In genomic region chr1:40041466-40041838, GRCh38 we compare ENCODE assay signal across 7 cellular contexts. TPM values are rescaled to one million over a fixed set of nuclear protein-coding genes. Genes with fewer than 3 reads are reported as not detected.
DNase-seq lines count a peak whose midpoint lies in the region; ATAC-seq and TF ChIP-seq lines count a peak whose summit lies in the region.

No MANE protein-coding gene starts in this region.

- ATAC-seq in activated CD8-positive, alpha-beta T cell treated with anti-CD3 and anti-CD28 coated beads, Interleukin-2, amount 10 ng/mL, durations not matched to agents 7 days and 5 days = no peak
- ATAC-seq in stimulated activated memory B cell treated with anti-CD40 and anti-IgM and Interleukin-4, amounts not matched to agents 10 μg/mL and 1 μg/mL and 100 μg/mL, for 72 hours = no peak
- no peak for ATAC-seq in GM18520 (IDR thresholded peaks at IDR 0.05; ENCODE audit: unreplicated experiment)

- H3K36me3 Mint-ChIP-seq in activated CD8-positive, alpha-beta T cell treated with anti-CD3 and anti-CD28 coated beads, Interleukin-2, amount 10 ng/mL, durations not matched to agents 7 days and 5 days (ENCODE audit: low read depth) = peaks cover 66% of the 10 kb centered on the region
- H3K36me3 Mint-ChIP-seq in stimulated activated memory B cell treated with anti-CD40 and anti-IgM and Interleukin-4, amounts not matched to agents 10 μg/mL and 1 μg/mL and 100 μg/mL, for 72 hours = peaks cover 24% of the 10 kb centered on the region

- H3K27me3 Mint-ChIP-seq in activated CD8-positive, alpha-beta T cell treated with anti-CD3 and anti-CD28 coated beads, Interleukin-2, amount 10 ng/mL, durations not matched to agents 7 days and 5 days (ENCODE audit: low read depth) = no peaks in the 10 kb centered on the region
- H3K27me3 Mint-ChIP-seq in stimulated activated memory B cell treated with anti-CD40 and anti-IgM and Interleukin-4, amounts not matched to agents 10 μg/mL and 1 μg/mL and 100 μg/mL, for 72 hours = no peaks in the 10 kb centered on the region

- H3K9me3 Mint-ChIP-seq in activated CD8-positive, alpha-beta T cell treated with anti-CD3 and anti-CD28 coated beads, Interleukin-2, amount 10 ng/mL, durations not matched to agents 7 days and 5 days (ENCODE audit: insufficient read depth) = no peaks in the 10 kb centered on the region
- H3K9me3 Mint-ChIP-seq in stimulated activated memory B cell treated with anti-CD40 and anti-IgM and Interleukin-4, amounts not matched to agents 10 μg/mL and 1 μg/mL and 100 μg/mL, for 72 hours = no peaks in the 10 kb centered on the region

- POLR2A ChIA-PET in activated CD8-positive, alpha-beta T cell treated with anti-CD3 and anti-CD28 coated beads, Interleukin-2, amount 10 ng/mL, durations not matched to agents 7 days and 5 days (lab: Charles Lee) = interaction anchor here (0.7 to 4.7 kb wide), 5 partner anchors 8 to 342 kb away, joined by 3 to 47 read pairs (median 12); no protein-coding TSS in a partner anchor

- no peaks in the 10 kb centered on the region for H3K27me3 ChIP-seq in HL-60 (ENCODE audit: insufficient read depth, poor library complexity, severe bottlenecking)

- peak overlapping the region; percentile 99 for H3K27ac Mint-ChIP-seq in activated CD8-positive, alpha-beta T cell treated with anti-CD3 and anti-CD28 coated beads, Interleukin-2, amount 10 ng/mL, durations not matched to agents 7 days and 5 days
- peak overlapping the region; percentile 96 for H3K27ac Mint-ChIP-seq in stimulated activated memory B cell treated with anti-CD40 and anti-IgM and Interleukin-4, amounts not matched to agents 10 μg/mL and 1 μg/mL and 100 μg/mL, for 72 hours

- H3K4me3 ChIP-seq in HL-60 (replicated peaks; ENCODE audit: insufficient read depth, low read length) (peak overlapping the region; percentile 63), iPS-11a (ENCODE audit: low read depth, low read length) (peak overlapping the region; percentile 91)

- H3K4me1 Mint-ChIP-seq in activated CD8-positive, alpha-beta T cell treated with anti-CD3 and anti-CD28 coated beads, Interleukin-2, amount 10 ng/mL, durations not matched to agents 7 days and 5 days (ENCODE audit: low read depth) = peaks cover 65% of the 10 kb centered on the region
- H3K4me1 Mint-ChIP-seq in stimulated activated memory B cell treated with anti-CD40 and anti-IgM and Interleukin-4, amounts not matched to agents 10 μg/mL and 1 μg/mL and 100 μg/mL, for 72 hours = peaks cover 66% of the 10 kb centered on the region

- peak overlapping the region; percentile 93 for H3K4me3 Mint-ChIP-seq in activated CD8-positive, alpha-beta T cell treated with anti-CD3 and anti-CD28 coated beads, Interleukin-2, amount 10 ng/mL, durations not matched to agents 7 days and 5 days
- peak overlapping the region; percentile 88 for H3K4me3 Mint-ChIP-seq in stimulated activated memory B cell treated with anti-CD40 and anti-IgM and Interleukin-4, amounts not matched to agents 10 μg/mL and 1 μg/mL and 100 μg/mL, for 72 hours

- DNase-seq in HL-60 (ENCODE audit: low read depth in 1 of 2, low spot score in 1 of 2) = no peak
- DNase-seq in activated CD8-positive, alpha-beta T cell treated with anti-CD3 and anti-CD28 coated beads, Interleukin-2, amount 10 ng/mL, durations not matched to agents 7 days and 5 days = no peak
- no peak for DNase-seq in NCI-H2171 (lab: John Stamatoyannopoulos, UW)
- DNase-seq in NCI-H1417 (lab: John Stamatoyannopoulos, UW) = no peak

- TF ChIP-seq CTCF in HL-60 (IDR thresholded peaks at IDR 0.05; ENCODE audit: insufficient read depth, low read length) = no peak

- CTCF ChIA-PET in activated CD8-positive, alpha-beta T cell treated with anti-CD3 and anti-CD28 coated beads, Interleukin-2, amount 10 ng/mL, durations not matched to agents 7 days and 5 days (lab: Charles Lee) = interaction anchor here (0.8 to 1.5 kb wide), 2 partner anchors 10 kb away, joined by 3 to 8 read pairs; no protein-coding TSS in a partner anchor

- peak overlapping the region; percentile 98 for H3K27ac ChIP-seq in HL-60 (replicated peaks)

RNA-seq across cellular contexts. Expression of gene CAP1, which starts 0.9 kb away (rescaled TPM):
- 100 to 1,000 TPM; 805 to 847 TPM for total RNA-seq in activated CD8-positive, alpha-beta T cell treated with anti-CD3 and anti-CD28 coated beads, Interleukin-2, amount 10 ng/mL, durations not matched to agents 7 days and 5 days

RNA-seq across cellular contexts. Expression of gene PPT1, which starts 55.6 kb away (rescaled TPM):
- total RNA-seq in activated CD8-positive, alpha-beta T cell treated with anti-CD3 and anti-CD28 coated beads, Interleukin-2, amount 10 ng/mL, durations not matched to agents 7 days and 5 days = 10 to 100 TPM; 81.1 to 84.6 TPM
